In the genomic region with DNA sequence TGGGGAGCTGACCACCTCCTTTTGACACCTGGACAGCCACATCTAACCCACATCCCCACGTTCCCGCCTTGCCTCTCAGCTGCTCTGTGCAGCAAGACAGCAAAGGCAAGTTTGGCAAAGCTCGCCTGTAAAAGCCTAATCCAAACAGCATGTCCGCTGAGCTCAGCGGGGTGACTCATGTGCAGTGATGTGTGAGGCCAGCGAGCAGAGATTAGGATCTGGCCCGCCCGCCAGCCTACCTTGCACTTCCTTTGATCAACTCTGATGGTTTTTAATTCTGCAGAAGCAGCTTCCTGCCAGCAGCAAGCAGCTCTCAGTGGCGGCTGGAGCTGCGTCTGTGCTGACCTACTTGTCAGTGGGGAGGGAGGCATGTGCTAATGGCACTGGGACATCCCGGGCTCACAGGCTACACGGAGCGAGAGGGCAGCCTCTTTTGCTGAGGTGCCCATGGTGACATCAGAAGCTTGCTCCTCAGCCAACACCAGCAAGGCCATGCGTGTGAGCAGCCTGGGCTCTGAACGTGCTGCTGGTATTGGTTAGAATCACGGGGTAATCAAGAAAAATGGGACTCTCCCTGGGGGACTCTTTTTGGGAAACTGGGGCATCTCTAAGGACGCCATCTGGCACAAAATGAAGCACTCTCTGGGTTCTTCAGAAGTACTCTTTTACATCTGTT, we compare ENCODE assay signal across 9 cellular contexts.
DNase-seq lines count a peak whose midpoint lies in the region; ATAC-seq and FAIRE-seq lines count a peak whose summit lies in the region.
"Had no signal": no experiment of that assay in that cellular context is flagged by ENCODE, and none has a peak within 500 bp of the region (broad histone marks: within the 10 kb centered on the region; RNA-seq: fewer than 3 reads in every experiment).

No MANE protein-coding gene starts in this region.

- H3K4me3 ChIP-seq in mucosa of rectum (ENCODE audit: low read length in 2 of 2): peak overlapping the region; percentile 17 to 59

- peak in 12 of 14 donors; percentile 10 to 98 (median 44) for DNase-seq in C1 segment of cervical spinal cord (lab: John Stamatoyannopoulos, UW)
- peak; percentile 97 for DNase-seq in NK-92 treated with Interleukin-12 subunit alpha and Interleukin-12 subunit beta, amount 100 ng/mL, for 24 hours (lab: John Stamatoyannopoulos, UW)
- peak; percentile 62 for DNase-seq in activated CD8-positive, alpha-beta memory T cell treated with anti-CD3 and anti-CD28 coated beads, Interleukin-2, amount 50 U/mL, for 24 hours (ENCODE audit: extremely low read depth)
- peak; percentile 79 for DNase-seq in stimulated activated CD8-positive, alpha-beta memory T cell treated with anti-CD3 and anti-CD28 coated beads, Interleukin-4, amount 100 ng/mL, for 24 hours (ENCODE audit: low read depth)

- FAIRE-seq in endometrium (lab: Jason Lieb, UNC): peak; percentile 21
- FAIRE-seq: colon had no signal

- no peaks in the 10 kb centered on the region for H3K9me3 ChIP-seq in mucosa of rectum (ENCODE audit: control insufficient read depth in 2 of 2, low read length in 2 of 2)

- ATAC-seq in GM19372 (IDR thresholded peaks at IDR 0.05; ENCODE audit: low read depth, unreplicated experiment) (peak; percentile 75), HG03469 (IDR thresholded peaks at IDR 0.05; ENCODE audit: unreplicated experiment) (peak; percentile 74)

- H3K36me3 ChIP-seq in mucosa of rectum (ENCODE audit: control insufficient read depth in 2 of 2, insufficient read depth in 2 of 2, low read length in 2 of 2): no peaks in the 10 kb centered on the region

- no peaks in the 10 kb centered on the region for H3K27me3 ChIP-seq in mucosa of rectum (ENCODE audit: control insufficient read depth in 2 of 2, insufficient read depth in 2 of 2, low read length in 2 of 2)

- peak overlapping the region; percentile 46 to 80 for H3K27ac ChIP-seq in mucosa of rectum (ENCODE audit: low read depth in 2 of 2, low read length in 2 of 2)

- peaks cover 27% of the 10 kb centered on the region in 2 donors for H3K4me1 ChIP-seq in mucosa of rectum (ENCODE audit: control insufficient read depth in 2 of 2, insufficient read depth in 2 of 2, low read length in 2 of 2)

- H3K9ac ChIP-seq in mucosa of rectum (ENCODE audit: low read depth in 1 of 2, low read length in 2 of 2): peak overlapping the region; percentile 27 to 34

Comparison
In these comparisons a context has a peak if more than half of its experiments do, and no peak if none do; other contexts are left out.
1. Peak in every context shown above with its lines: DNase-seq, ATAC-seq, H3K4me3 ChIP-seq and H3K27ac ChIP-seq.
2. DNase-seq: peak in every context shown above with its lines; median percentile 97 in NK-92 treated with Interleukin-12 subunit alpha and Interleukin-12 subunit beta, amount 100 ng/mL, for 24 hours; 79 in stimulated activated CD8-positive, alpha-beta memory T cell treated with anti-CD3 and anti-CD28 coated beads, Interleukin-4, amount 100 ng/mL, for 24 hours; 62 in activated CD8-positive, alpha-beta memory T cell treated with anti-CD3 and anti-CD28 coated beads, Interleukin-2, amount 50 U/mL, for 24 hours; 44 in C1 segment of cervical spinal cord.